In genomic region chr15:88813960-88814359, GRCh38 we compare ENCODE assay signal across 28 cellular contexts. TPM values are rescaled to one million over a fixed set of nuclear protein-coding genes. Genes with fewer than 3 reads are reported as not detected.
A peak's percentile ranks its signal among the peaks of the same experiment; 100 is the strongest.
DNase-seq lines count a peak whose midpoint lies in the region; ATAC-seq, FAIRE-seq and TF ChIP-seq lines count a peak whose summit lies in the region.
"Had no signal": no experiment of that assay in that cellular context is flagged by ENCODE, and none has a peak within 500 bp of the region (broad histone marks: within the 10 kb centered on the region; RNA-seq: fewer than 3 reads in every experiment).

No MANE protein-coding gene starts in this region.

- no peaks in the 10 kb centered on the region for H3K9me2 ChIP-seq in HCT116 (ENCODE audit: insufficient read depth)

- CTCF ChIA-PET in HCT116 (lab: Charles Lee) = interaction anchor here (1.2 kb wide), 1 partner anchor 9 kb away, joined by 3 read pairs; no protein-coding TSS in a partner anchor
- CTCF ChIA-PET in K562 (lab: Yijun Ruan, JAX; ENCODE audit: low intra/inter-chr PET ratio) = no interaction called here
- CTCF ChIA-PET in CD8-positive, alpha-beta T cell (lab: Charles Lee) = no interaction called here

- no peaks in the 10 kb centered on the region for H3K36me3 ChIP-seq in HCT116 (ENCODE audit: control insufficient read depth in 1 of 2, insufficient read depth in 2 of 2, low read length in 2 of 2)
- no peaks in the 10 kb centered on the region for H3K36me3 ChIP-seq in K562 (ENCODE audit: control insufficient read depth, insufficient read depth, low read length)
- no peaks in the 10 kb centered on the region for H3K36me3 ChIP-seq in trophoblast cell (ENCODE audit: control insufficient read depth in 1 of 2, insufficient read depth in 2 of 2, low read length in 2 of 2)
- H3K36me3 ChIP-seq in WERI-Rb-1 = no peaks in the 10 kb centered on the region
- H3K36me3 ChIP-seq in HAP-1 (replicated peaks) = no peaks in the 10 kb centered on the region
- H3K36me3 ChIP-seq in CD8-positive, alpha-beta T cell (ENCODE audit: insufficient read depth, low read length) = no peaks in the 10 kb centered on the region
- H3K36me3 ChIP-seq: BLaER1 treated with 17β-estradiol and CSF1 and Interleukin-3, amounts not matched to agents 10 nM and 100 nM had no signal

- in situ Hi-C loops in K562 (cut with MboI) (no loop called here), HAP-1 (cut with MboI; ENCODE audit: low sequenced_read_pairs) (no loop called here)

- peak overlapping the region; percentile 82 for H2AK5ac ChIP-seq in trophoblast cell (ENCODE audit: low read length)

- peaks cover 2 to 10% of the 10 kb centered on the region in 2 experiments; a peak in 3 of 4 replicates for H3K4me1 ChIP-seq in HCT116 (ENCODE audit: control insufficient read depth in 1 of 2, insufficient read depth in 2 of 2, low read length in 2 of 2)
- peaks cover 0 to 3% of the 10 kb centered on the region in 2 experiments; a peak in 1 of 5 replicates for H3K4me1 ChIP-seq in K562 (replicated peaks in 1 of 2; ENCODE audit: control insufficient read depth in 2 of 2, insufficient read depth in 2 of 2, low read length in 2 of 2)
- peaks cover 36 to 38% of the 10 kb centered on the region in 2 experiments for H3K4me1 ChIP-seq in trophoblast cell (ENCODE audit: control insufficient read depth in 1 of 2, insufficient read depth in 2 of 2, low read length in 2 of 2)
- no peaks in the 10 kb centered on the region for H3K4me1 ChIP-seq in HAP-1
- H3K4me1 ChIP-seq in CD8-positive, alpha-beta T cell (ENCODE audit: insufficient read depth, low read length) = no peaks in the 10 kb centered on the region

- H3K27ac Mint-ChIP-seq in endothelial cell (ENCODE audit: unreplicated experiment) = no peak overlapping the region
- no peak overlapping the region for H3K27ac Mint-ChIP-seq in CD8-positive, alpha-beta T cell
- H3K27ac Mint-ChIP-seq: B cell; CD4-positive, alpha-beta T cell; CD8-positive, alpha-beta memory T cell had no signal

- no peak overlapping the region for H4K12ac ChIP-seq in trophoblast cell (ENCODE audit: low read depth, low read length)

- no peak for FAIRE-seq in K562 (lab: Jason Lieb, UNC)
- FAIRE-seq: A204.1, GM12878, GM12892, GM18507 had no signal

- 3% methylated on average over 4 of the region's 4 CpGs for WGBS in K562 (ENCODE audit: insufficient coverage, low coverage, missing lambda C conversion rate)
- no CpG with 5 or more reads among the region's 4 CpGs for WGBS in trophoblast cell (ENCODE audit: extremely low coverage, insufficient coverage, insufficient read length)

- no peaks in the 10 kb centered on the region for H3K9me3 Mint-ChIP-seq in endothelial cell (ENCODE audit: unreplicated experiment)
- H3K9me3 Mint-ChIP-seq in CD8-positive, alpha-beta T cell = no peaks in the 10 kb centered on the region
- H3K9me3 Mint-ChIP-seq: CD4-positive, alpha-beta T cell; CD8-positive, alpha-beta memory T cell had no signal

- no peak for TF ChIP-seq RAD21 in HCT116 (IDR thresholded peaks at IDR 0.05; ENCODE audit: low read depth)
- no peak for TF ChIP-seq RAD21 in K562 (CRISPR knock-in tag; conservative IDR thresholded peaks at IDR 0.05 in 1 of 2, IDR thresholded peaks at IDR 0.05 in 1 of 2)

- no peak overlapping the region for H2BK12ac ChIP-seq in trophoblast cell (ENCODE audit: low read length)

- TF ChIP-seq POLR2A in HCT116 (IDR thresholded peaks at IDR 0.05; ENCODE audit: borderline replicate concordance, extremely low read depth, insufficient read depth, insufficient read length) (no peak), K562 (conservative IDR thresholded peaks at IDR 0.05) (no peak)

- H3K79me2 ChIP-seq in HCT116 (ENCODE audit: insufficient read depth, low read length) (no peaks in the 10 kb centered on the region), K562 (ENCODE audit: control insufficient read depth, insufficient read depth, low read length) (no peaks in the 10 kb centered on the region), trophoblast cell (ENCODE audit: control insufficient read depth, insufficient read depth, low read length, poor library complexity) (no peaks in the 10 kb centered on the region)

- H4K91ac ChIP-seq in trophoblast cell (ENCODE audit: low read depth, low read length) = peak overlapping the region; percentile 74

- peaks cover 2% of the 10 kb centered on the region for H3K27me3 Mint-ChIP-seq in endothelial cell (ENCODE audit: unreplicated experiment)
- H3K27me3 Mint-ChIP-seq in CD8-positive, alpha-beta T cell (ENCODE audit: low read depth) = peaks cover 24% of the 10 kb centered on the region

- no peak overlapping the region for H2BK5ac ChIP-seq in trophoblast cell (ENCODE audit: low read depth, low read length, poor library complexity)

- H3K4ac ChIP-seq in trophoblast cell (ENCODE audit: low read depth, low read length) = peak overlapping the region; percentile 49

- RAD21 ChIA-PET in HCT116 (lab: Charles Lee; ENCODE audit: low non-redundant PET in 1 of 2, low total read pairs in 2 of 2, uncharacterized antibody in 2 of 2, unreplicated experiment in 2 of 2) = no interaction called here

- DNase-seq in HCT116 (ENCODE audit: low read depth, low spot score) = no peak
- no peak for DNase-seq in K562 (ENCODE audit: extremely low read depth in 1 of 4, low spot score in 3 of 4)
- no peak for DNase-seq in trophoblast cell
- no peak for DNase-seq in WERI-Rb-1
- no peak for DNase-seq in HAP-1 (ENCODE audit: low spot score in 2 of 2)
- no peak for DNase-seq in endothelial cell (ENCODE audit: low spot score)
- no peak for DNase-seq in CD8-positive, alpha-beta T cell
- DNase-seq: 8988T; AML-193; CD4-positive, alpha-beta T cell; CD8-positive, alpha-beta memory T cell; COR-L47; DMS 273 treated with DMSO at 0.1 percent for 48 hours; DMS153; DMS53; DMS79; DND-41; EL; GDM1 had no signal

- H3K23ac ChIP-seq in trophoblast cell (ENCODE audit: low read length) = no peak overlapping the region

- peak overlapping the region; percentile 70 for H3K14ac ChIP-seq in trophoblast cell (ENCODE audit: low read length)

- H3K27me3 ChIP-seq in HCT116 (ENCODE audit: insufficient read depth, low read length) (peaks cover 7% of the 10 kb centered on the region), K562 (ENCODE audit: control insufficient read depth in 2 of 2, insufficient read depth in 2 of 2, low read length in 2 of 2) (peaks cover 0 to 6% of the 10 kb centered on the region in 2 experiments; a peak in 4 of 5 replicates), trophoblast cell (ENCODE audit: insufficient read depth, low read length) (no peaks in the 10 kb centered on the region), WERI-Rb-1 (ENCODE audit: insufficient read depth, low read depth, severe bottlenecking) (no peaks in the 10 kb centered on the region), HAP-1 (ENCODE audit: low read depth) (peaks cover 4% of the 10 kb centered on the region; the same call in 1 of the 2 replicates)
- H3K27me3 ChIP-seq in CD8-positive, alpha-beta T cell (ENCODE audit: insufficient read depth, low read length) = no peaks in the 10 kb centered on the region
- H3K27me3 ChIP-seq: BLaER1 treated with 17β-estradiol and CSF1 and Interleukin-3, amounts not matched to agents 10 nM and 100 nM had no signal

- ATAC-seq in HCT116 = no peak
- no peak for ATAC-seq in K562
- ATAC-seq in CD8-positive, alpha-beta T cell = no peak
- ATAC-seq: GM12878 had no signal

- H3K27ac ChIP-seq in HCT116 (ENCODE audit: low read depth, low read length) (no peak overlapping the region), K562 (ENCODE audit: extremely low read depth, low read depth, low read length) (no peak overlapping the region), trophoblast cell (ENCODE audit: low read depth, low read length) (no peak overlapping the region), WERI-Rb-1 (no peak overlapping the region)
- H3K27ac ChIP-seq in CD8-positive, alpha-beta T cell (ENCODE audit: low read depth, low read length) = no peak overlapping the region
- H3K27ac ChIP-seq: BLaER1 treated with 17β-estradiol and CSF1 and Interleukin-3, amounts not matched to agents 10 nM and 100 nM; C4-2B had no signal

- no peaks in the 10 kb centered on the region for H3K36me3 Mint-ChIP-seq in endothelial cell (ENCODE audit: low read depth, unreplicated experiment)
- H3K36me3 Mint-ChIP-seq in CD8-positive, alpha-beta T cell = no peaks in the 10 kb centered on the region
- H3K36me3 Mint-ChIP-seq: CD8-positive, alpha-beta memory T cell had no signal

- intact Hi-C loops in HCT116 (cut with micrococcal nuclease) (no loop called here), K562 (cut with micrococcal nuclease) (no loop called here)
- intact Hi-C loops in CD8-positive, alpha-beta T cell (cut with DNase I, micrococcal nuclease) = no loop called here

- no peaks in the 10 kb centered on the region for H3K9me1 ChIP-seq in K562 (ENCODE audit: control insufficient read depth, insufficient read depth, low read length)

- peak overlapping the region; percentile 21 for H2AFZ ChIP-seq in HCT116 (ENCODE audit: low read depth, low read length, poor library complexity, severe bottlenecking)
- peak overlapping the region; percentile 75 for H2AFZ ChIP-seq in K562 (ENCODE audit: low read depth, low read length)
- no peak overlapping the region for H2AFZ ChIP-seq in trophoblast cell (ENCODE audit: insufficient read depth, low read length, poor library complexity)

- H3K79me1 ChIP-seq in trophoblast cell (ENCODE audit: low read length) = peaks cover 22% of the 10 kb centered on the region

- no peak overlapping the region for H3K4me3 ChIP-seq in HCT116 (replicated peaks in 1 of 2; ENCODE audit: low read depth in 1 of 2, low read length in 2 of 2)
- H3K4me3 ChIP-seq in K562 = no peak overlapping the region
- H3K4me3 ChIP-seq in trophoblast cell (ENCODE audit: low read depth, low read length) = no peak overlapping the region
- H3K4me3 ChIP-seq in WERI-Rb-1 (ENCODE audit: low read depth, low read length) = no peak overlapping the region
- H3K4me3 ChIP-seq in HAP-1 = no peak overlapping the region
- H3K4me3 ChIP-seq in CD8-positive, alpha-beta T cell (ENCODE audit: low read depth, low read length) = no peak overlapping the region
- H3K4me3 ChIP-seq: BLaER1 treated with 17β-estradiol and CSF1 and Interleukin-3, amounts not matched to agents 10 nM and 100 nM; GM12878 had no signal

- H3K9ac ChIP-seq in HCT116 (ENCODE audit: low read length) = no peak overlapping the region
- H3K9ac ChIP-seq in K562 (ENCODE audit: insufficient read depth in 1 of 2, low read depth in 2 of 2, low read length in 2 of 2) = no peak overlapping the region
- H3K9ac ChIP-seq in trophoblast cell (ENCODE audit: low read length) = no peak overlapping the region
- H3K9ac ChIP-seq: BLaER1 treated with 17β-estradiol and CSF1 and Interleukin-3, amounts not matched to agents 10 nM and 100 nM had no signal

- H3K4me2 ChIP-seq in HCT116 (ENCODE audit: low read length) (no peak overlapping the region), K562 (ENCODE audit: insufficient read depth, low read length) (peak overlapping the region; percentile 66), trophoblast cell (ENCODE audit: low read length) (no peak overlapping the region)
- H3K4me2 ChIP-seq: BLaER1 treated with 17β-estradiol and CSF1 and Interleukin-3, amounts not matched to agents 10 nM and 100 nM had no signal

- peak overlapping the region; percentile 49 for H4K8ac ChIP-seq in trophoblast cell (ENCODE audit: low read depth, low read length)

- no peaks in the 10 kb centered on the region for H3K4me1 Mint-ChIP-seq in endothelial cell (ENCODE audit: unreplicated experiment)
- H3K4me1 Mint-ChIP-seq in CD8-positive, alpha-beta T cell (ENCODE audit: low read depth) = no peaks in the 10 kb centered on the region
- H3K4me1 Mint-ChIP-seq: CD8-positive, alpha-beta memory T cell had no signal

- BruUV-seq in HCT116 (replicated peaks; lab: Mats Ljungman, UMichigan) = no TSS peak
- no TSS peak for BruUV-seq in K562 (replicated peaks; lab: Mats Ljungman, UMichigan)

- H3K9me3 ChIP-seq in HCT116 (ENCODE audit: control insufficient read depth in 1 of 2, insufficient read depth in 1 of 2, low read depth in 1 of 2, low read length in 2 of 2) = no peaks in the 10 kb centered on the region
- no peaks in the 10 kb centered on the region for H3K9me3 ChIP-seq in K562 (replicated peaks; ENCODE audit: control insufficient read depth, insufficient read depth, low read depth, low read length)
- peaks cover 2% of the 10 kb centered on the region for H3K9me3 ChIP-seq in trophoblast cell (ENCODE audit: insufficient read depth, low read depth, low read length)
- no peaks in the 10 kb centered on the region for H3K9me3 ChIP-seq in WERI-Rb-1 (ENCODE audit: severe bottlenecking)
- H3K9me3 ChIP-seq in HAP-1 = no peaks in the 10 kb centered on the region
- no peaks in the 10 kb centered on the region for H3K9me3 ChIP-seq in CD8-positive, alpha-beta T cell (ENCODE audit: low read length)
- H3K9me3 ChIP-seq: BLaER1 treated with 17β-estradiol and CSF1 and Interleukin-3, amounts not matched to agents 10 nM and 100 nM had no signal

- no peak overlapping the region for H3K4me3 Mint-ChIP-seq in endothelial cell (ENCODE audit: unreplicated experiment)
- no peak overlapping the region for H3K4me3 Mint-ChIP-seq in CD8-positive, alpha-beta T cell
- H3K4me3 Mint-ChIP-seq: B cell; CD4-positive, alpha-beta T cell; CD8-positive, alpha-beta memory T cell had no signal

- TF ChIP-seq CTCF in HCT116 (IDR thresholded peaks at IDR 0.05 in 2 of 3, conservative IDR thresholded peaks at IDR 0.05 in 1 of 3; ENCODE audit: borderline replicate concordance in 1 of 3, insufficient read depth in 1 of 3, low read depth in 2 of 3, low read length in 2 of 3) (no peak), K562 (IDR thresholded peaks at IDR 0.05 in 2 of 3, conservative IDR thresholded peaks at IDR 0.05 in 1 of 3; ENCODE audit: insufficient read depth in 2 of 3, low read depth in 1 of 3, low read length in 3 of 3) (no peak), WERI-Rb-1 (IDR thresholded peaks at IDR 0.05; ENCODE audit: low read depth, low read length) (no peak), endothelial cell (IDR thresholded peaks at IDR 0.05; ENCODE audit: unreplicated experiment) (no peak)
- TF ChIP-seq CTCF in CD8-positive, alpha-beta T cell (IDR thresholded peaks at IDR 0.05) = no peak

- H4K20me1 ChIP-seq in HCT116 (ENCODE audit: insufficient read depth) (no peaks in the 10 kb centered on the region), K562 (replicated peaks; ENCODE audit: control insufficient read depth, insufficient read depth, low read length) (no peaks in the 10 kb centered on the region)
- H4K20me1 ChIP-seq: BLaER1 treated with 17β-estradiol and CSF1 and Interleukin-3, amounts not matched to agents 10 nM and 100 nM had no signal

- no peak for TF ChIP-seq EP300 in K562 (IDR thresholded peaks at IDR 0.05; ENCODE audit: low read length)

- POLR2A ChIA-PET in HCT116 (lab: Charles Lee) = no interaction called here
- POLR2A ChIA-PET in K562 (lab: Yijun Ruan, JAX) = no interaction called here
- POLR2A ChIA-PET in CD8-positive, alpha-beta T cell (lab: Charles Lee) = no interaction called here

- no peak overlapping the region for H2BK120ac ChIP-seq in trophoblast cell (ENCODE audit: insufficient read depth, low read length, poor library complexity)

- peak overlapping the region; percentile 2 for H3K18ac ChIP-seq in trophoblast cell (ENCODE audit: low read length)

RNA-seq across cellular contexts. Expression of gene ACAN, which starts 10.7 kb away (rescaled TPM):
- total RNA-seq in HCT116 (2021; ENCODE audit: unreplicated experiment) (not detected), K562 (2014; rRNA removed) (not detected in 2 replicates), K562 (2014; rRNA removed; fragmentation: Illumina TruSeq; extraction: Trizol) (not detected in 2 replicates), K562 (2015; rRNA removed; fragmentation: Illumina TruSeq; extraction: Trizol) (not detected in 2 replicates), K562 (2021) (not detected in 2 replicates), endothelial cell (ENCODE audit: unreplicated experiment) (0.03 TPM)
- 0.01 TPM in 1 of 2 replicates, not detected in the other for polyA plus RNA-seq in HCT116 (2012)
- total RNA-seq in K562 (2011; cell fraction: chromatin; rRNA removed; ENCODE audit: low replicate concordance) = not detected in 2 replicates
- total RNA-seq in K562 (2011; cell fraction: nucleolus; rRNA removed) = not detected in 2 replicates
- total RNA-seq in K562 (2011; cell fraction: nucleoplasm; rRNA removed) = not detected in 2 replicates
- polyA plus RNA-seq in K562 (2011; rRNA removed) (not detected in 2 replicates), K562 (2014; fragmentation: Illumina TruSeq; extraction: Trizol) (not detected in 2 replicates), K562 (2014; fragmentation: Nextera tagmentation; extraction: Ambion mirVana) (not detected), K562 (2014; rRNA removed) (not detected in 2 replicates)
- polyA plus RNA-seq in K562 (2011; cell fraction: cytosol; rRNA removed) = not detected in 2 replicates
- not detected in 2 replicates for polyA plus RNA-seq in K562 (2011; cell fraction: nucleus; rRNA removed)
- not detected in 2 replicates for polyA plus RNA-seq in K562 (2012)
- polyA minus RNA-seq in K562 (2011; rRNA and poly(A)+ RNA removed) = not detected in 2 replicates
- not detected in 2 replicates for polyA minus RNA-seq in K562 (2011; cell fraction: cytosol; rRNA and poly(A)+ RNA removed)
- polyA minus RNA-seq in K562 (2011; cell fraction: nucleus; rRNA and poly(A)+ RNA removed) = not detected in 2 replicates
- polyA plus RNA-seq in trophoblast cell (2013) = 28.9 and 30.8 TPM in 2 replicates
- total RNA-seq in CD8-positive, alpha-beta T cell = not detected
- total RNA-seq: B cell; CD4-positive, alpha-beta T cell; CD8-positive, alpha-beta memory T cell; Daoy; G401; GM12878 had no signal
- polyA plus RNA-seq: CD8-positive, alpha-beta memory T cell; GM12878 had no signal
